In the genomic region with DNA sequence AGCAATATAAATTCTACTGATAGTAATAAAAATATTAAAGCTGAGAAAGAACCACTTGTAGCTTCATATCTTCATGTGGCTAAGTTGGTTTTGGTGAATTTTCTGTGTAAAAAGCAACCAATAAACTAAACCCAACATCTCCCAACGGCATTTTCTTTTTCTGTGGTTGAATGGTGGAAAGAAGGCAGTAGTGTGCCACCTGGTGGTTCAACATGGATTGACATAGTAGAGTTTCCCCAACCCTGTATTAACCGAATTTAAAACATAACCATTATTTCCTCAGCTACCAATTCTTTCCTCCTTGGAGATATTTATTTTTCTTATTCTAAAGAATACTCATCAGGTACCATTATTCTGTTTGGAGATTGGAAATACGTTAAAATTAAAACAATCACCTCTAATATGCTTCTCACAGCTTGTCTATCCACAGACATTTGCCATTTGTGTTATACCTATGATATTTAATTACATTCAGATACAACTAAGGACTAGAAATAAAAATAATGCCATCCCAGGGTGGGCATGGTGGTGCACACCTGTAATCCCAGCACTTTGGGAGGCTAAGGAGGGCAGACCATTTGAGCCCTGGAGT, we compare ENCODE assay signal across 9 cellular contexts.
DNase-seq lines count a peak whose midpoint lies in the region; ATAC-seq, FAIRE-seq and TF ChIP-seq lines count a peak whose summit lies in the region.
"Had no signal": no experiment of that assay in that cellular context is flagged by ENCODE, and none has a peak within 500 bp of the region (broad histone marks: within the 10 kb centered on the region; RNA-seq: fewer than 3 reads in every experiment).

No MANE protein-coding gene starts in this region.

- H3K4me3 ChIP-seq in fibroblast of mammary gland (ENCODE audit: control insufficient read depth, low read depth, low read length) (no peak overlapping the region), ovary (no peak overlapping the region), MG63 (no peak overlapping the region)

- H3K9me3 Mint-ChIP-seq in activated B cell treated with CpG ODN at 0.5 μM for 24 hours: no peaks in the 10 kb centered on the region

- DNase-seq in ACHN: peak; percentile 40
- DNase-seq in NCI-H146 treated with DMSO at 0.1 percent for 48 hours (lab: John Stamatoyannopoulos, UW; ENCODE audit: unreplicated experiment): peak; percentile 28
- no peak for DNase-seq in activated B cell treated with CpG ODN at 0.5 μM for 24 hours
- peak; percentile 64 for DNase-seq in fibroblast of mammary gland (ENCODE audit: low read depth)
- peak in 2 of 5 donors; percentile 24 to 27 for DNase-seq in ovary
- DNase-seq in MG63: no peak

- no peak overlapping the region for H3K4me3 Mint-ChIP-seq in activated B cell treated with CpG ODN at 0.5 μM for 24 hours
- H3K4me3 Mint-ChIP-seq: IgD-negative memory B cell had no signal

- TF ChIP-seq CTCF in activated B cell treated with CpG ODN at 0.5 μM for 24 hours (IDR thresholded peaks at IDR 0.05) (no peak), fibroblast of mammary gland (conservative IDR thresholded peaks at IDR 0.05; ENCODE audit: control insufficient read depth, insufficient read depth, low read depth, low read length) (peak; percentile 80), ovary (IDR thresholded peaks at IDR 0.05) (peak in 2 of 3 donors; percentile 45 to 48)

- peaks cover 5% of the 10 kb centered on the region for H3K27me3 Mint-ChIP-seq in activated B cell treated with CpG ODN at 0.5 μM for 24 hours

- 1 to 2% (median 2%) methylated on average over 3 of the region's 3 CpGs for WGBS in ovary, 3 donors

- no peaks in the 10 kb centered on the region for H3K4me1 Mint-ChIP-seq in activated B cell treated with CpG ODN at 0.5 μM for 24 hours
- H3K4me1 Mint-ChIP-seq: IgD-negative memory B cell had no signal

- CTCF ChIA-PET in activated B cell treated with CpG ODN at 0.5 μM for 24 hours (lab: Charles Lee): interaction anchor here (0.7 to 2.8 kb wide), 16 partner anchors 9 to 1543 kb away, joined by 3 to 28 read pairs (median 4); no protein-coding TSS in a partner anchor

- peak; percentile 98 for FAIRE-seq in G401.6 (lab: Jason Lieb, UNC)

- no peak for TF ChIP-seq EP300 in ovary (IDR thresholded peaks at IDR 0.05)

- no peaks in the 10 kb centered on the region for H3K36me3 ChIP-seq in ovary
- H3K36me3 ChIP-seq in MG63: no peaks in the 10 kb centered on the region

- H3K27ac Mint-ChIP-seq in activated B cell treated with CpG ODN at 0.5 μM for 24 hours: no peak overlapping the region

- intact Hi-C loops in activated B cell treated with CpG ODN at 0.5 μM for 24 hours (cut with micrococcal nuclease) (loop anchor here (1.0 to 5.0 kb wide), 4 partner anchors 88 to 1543 kb away; a partner anchor contains a TSS), ovary (cut with DNase I) (no loop called here)

- H3K27me3 ChIP-seq in ovary (no peaks in the 10 kb centered on the region), MG63 (no peaks in the 10 kb centered on the region)

- in situ Hi-C loops in ACHN (cut with HindIII; ENCODE audit: low pct_ligation_motif_present, low pct_unique_long_range_greater_than_20kb, low sequenced_read_pairs): no loop called here

- POLR2A ChIA-PET in activated B cell treated with CpG ODN at 0.5 μM for 24 hours (lab: Charles Lee): no interaction called here

- no peaks in the 10 kb centered on the region for H3K9me3 ChIP-seq in ovary
- H3K9me3 ChIP-seq in MG63: no peaks in the 10 kb centered on the region

- no peaks in the 10 kb centered on the region for H3K4me1 ChIP-seq in ovary (ENCODE audit: insufficient read depth)

- H3K27ac ChIP-seq in ovary: no peak overlapping the region

- ATAC-seq in HG02588 (IDR thresholded peaks at IDR 0.05; ENCODE audit: unreplicated experiment): peak; percentile 67
- ATAC-seq in activated B cell treated with CpG ODN at 0.5 μM for 24 hours (ENCODE audit: low read depth): peak; percentile 57

- TF ChIP-seq POLR2A in ovary (IDR thresholded peaks at IDR 0.05): no peak

- H3K36me3 Mint-ChIP-seq in activated B cell treated with CpG ODN at 0.5 μM for 24 hours (ENCODE audit: low read depth): no peaks in the 10 kb centered on the region
- H3K36me3 Mint-ChIP-seq: IgD-negative memory B cell had no signal

Comparison
In these comparisons a context has a peak if more than half of its experiments do, and no peak if none do; other contexts are left out.
1. DNase-seq: peak in ACHN (single experiment), NCI-H146 treated with DMSO at 0.1 percent for 48 hours (single experiment) and fibroblast of mammary gland (single experiment); none in activated B cell treated with CpG ODN at 0.5 μM for 24 hours (single experiment) and MG63 (single experiment).